Comparison of ENCODE assay signal across 1 cellular context in the genomic region with DNA sequence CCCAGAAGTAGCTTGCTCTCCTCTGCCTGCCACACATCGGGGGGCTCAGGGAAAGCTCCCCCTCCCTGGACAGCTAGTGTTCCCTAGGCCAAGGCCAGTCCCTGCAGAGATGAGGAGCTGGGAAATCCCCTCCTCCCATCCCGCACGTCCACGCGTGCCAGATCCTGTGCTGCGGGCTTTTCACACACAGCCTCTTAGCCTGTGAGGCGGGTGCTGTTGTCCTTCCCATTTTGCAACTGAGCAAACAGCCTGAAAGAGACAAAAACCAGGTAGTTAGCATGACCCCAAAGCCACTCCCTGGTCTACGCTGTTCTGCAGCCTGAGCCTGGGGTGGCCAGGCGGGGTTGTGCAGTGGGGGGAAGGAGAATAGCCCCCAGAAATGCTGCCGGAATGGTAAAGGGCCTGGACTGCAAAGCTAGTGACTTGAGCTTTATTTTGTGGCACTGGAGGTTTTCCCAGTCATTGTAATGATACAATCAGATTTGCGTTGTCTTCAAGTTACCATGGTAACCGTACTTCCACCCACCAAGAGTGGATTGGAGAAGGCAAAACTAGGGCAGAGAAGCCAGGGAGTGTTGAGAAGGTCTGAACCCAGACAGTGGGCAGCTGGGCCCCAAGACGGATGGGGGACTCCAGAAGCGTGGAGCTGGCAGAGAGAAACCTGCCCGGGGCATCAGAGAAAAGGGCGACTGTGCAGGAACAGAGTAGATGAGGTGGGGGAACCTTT.
TF ChIP-seq lines count a peak whose summit lies in the region.

No MANE protein-coding gene starts in this region.

TF ChIP-seq in SK-N-SH, 30 proteins besides CTCF, POLR2A, EP300 and RAD21 (continued from another document):
- TF ChIP-seq, protein P1, sequence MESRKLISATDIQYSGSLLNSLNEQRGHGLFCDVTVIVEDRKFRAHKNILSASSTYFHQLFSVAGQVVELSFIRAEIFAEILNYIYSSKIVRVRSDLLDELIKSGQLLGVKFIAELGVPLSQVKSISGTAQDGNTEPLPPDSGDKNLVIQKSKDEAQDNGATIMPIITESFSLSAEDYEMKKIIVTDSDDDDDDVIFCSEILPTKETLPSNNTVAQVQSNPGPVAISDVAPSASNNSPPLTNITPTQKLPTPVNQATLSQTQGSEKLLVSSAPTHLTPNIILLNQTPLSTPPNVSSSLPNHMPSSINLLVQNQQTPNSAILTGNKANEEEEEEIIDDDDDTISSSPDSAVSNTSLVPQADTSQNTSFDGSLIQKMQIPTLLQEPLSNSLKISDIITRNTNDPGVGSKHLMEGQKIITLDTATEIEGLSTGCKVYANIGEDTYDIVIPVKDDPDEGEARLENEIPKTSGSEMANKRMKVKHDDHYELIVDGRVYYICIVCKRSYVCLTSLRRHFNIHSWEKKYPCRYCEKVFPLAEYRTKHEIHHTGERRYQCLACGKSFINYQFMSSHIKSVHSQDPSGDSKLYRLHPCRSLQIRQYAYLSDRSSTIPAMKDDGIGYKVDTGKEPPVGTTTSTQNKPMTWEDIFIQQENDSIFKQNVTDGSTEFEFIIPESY (IDR thresholded peaks at IDR 0.05; ENCODE audit: borderline replicate concordance, low read depth): no peak
- no peak for TF ChIP-seq ELF1 (IDR thresholded peaks at IDR 0.05)
- no peak for TF ChIP-seq GABPA (IDR thresholded peaks at IDR 0.05; ENCODE audit: low read depth)
- no peak for TF ChIP-seq POLR2AphosphoS5 (IDR thresholded peaks at IDR 0.05; ENCODE audit: low read depth, low read length)
- TF ChIP-seq GATA2 (CRISPR knock-in tag; IDR thresholded peaks at IDR 0.05): no peak
- TF ChIP-seq MEF2A (IDR thresholded peaks at IDR 0.05; ENCODE audit: borderline replicate concordance, low read depth): no peak
- no peak for TF ChIP-seq TAF1 (IDR thresholded peaks at IDR 0.05; ENCODE audit: borderline replicate concordance, low read depth, low read length)
- TF ChIP-seq RCOR1 (IDR thresholded peaks at IDR 0.05; ENCODE audit: low read length): no peak
- TF ChIP-seq TEAD4 (IDR thresholded peaks at IDR 0.05; ENCODE audit: borderline replicate concordance, insufficient read depth): no peak
- TF ChIP-seq NRF1 (IDR thresholded peaks at IDR 0.05; ENCODE audit: low read depth, low read length): no peak
- TF ChIP-seq SIN3A (IDR thresholded peaks at IDR 0.05; ENCODE audit: borderline replicate concordance, low read depth, low read length): no peak
- TF ChIP-seq RFX5 (IDR thresholded peaks at IDR 0.05; ENCODE audit: low read length): no peak
- no peak for TF ChIP-seq PBX3 (IDR thresholded peaks at IDR 0.05)
